In genomic region chr7:139738101-139738489, GRCh38 we compare ENCODE assay signal across 9 cellular contexts. TPM values are rescaled to one million over a fixed set of nuclear protein-coding genes. Genes with fewer than 3 reads are reported as not detected.
DNase-seq lines count a peak whose midpoint lies in the region; ATAC-seq and TF ChIP-seq lines count a peak whose summit lies in the region.
"Had no signal": no experiment of that assay in that cellular context is flagged by ENCODE, and none has a peak within 500 bp of the region (broad histone marks: within the 10 kb centered on the region; RNA-seq: fewer than 3 reads in every experiment).

No MANE protein-coding gene starts in this region.

- TF ChIP-seq CTCF in OCI-LY7 (conservative IDR thresholded peaks at IDR 0.05; ENCODE audit: low read length) (no peak), adrenal gland (IDR thresholded peaks at IDR 0.05) (no peak), smooth muscle cell (IDR thresholded peaks at IDR 0.05; ENCODE audit: borderline replicate concordance, insufficient read depth, poor library complexity, severe bottlenecking) (no peak)

- H3K27me3 Mint-ChIP-seq in immature natural killer cell (ENCODE audit: low read depth in 3 of 3) = peaks cover 0 to 4% (median 0%) of the 10 kb centered on the region in 3 donors

- H2AFZ ChIP-seq in OCI-LY7 (ENCODE audit: low read length) = no peak overlapping the region; the same call in 1 of the 2 replicates
- H2AFZ ChIP-seq in smooth muscle cell (ENCODE audit: low read depth) = no peak overlapping the region
- H2AFZ ChIP-seq: PC-9 had no signal

- H3K9ac ChIP-seq in smooth muscle cell (ENCODE audit: low read depth) = no peak overlapping the region

- H3K27me3 ChIP-seq in adrenal gland (no peaks in the 10 kb centered on the region), smooth muscle cell (ENCODE audit: low read depth) (no peaks in the 10 kb centered on the region)

- H3K27ac ChIP-seq in OCI-LY7 (ENCODE audit: low read depth, low read length, poor library complexity, severe bottlenecking) (peak overlapping the region; percentile 61), adrenal gland (peak overlapping the region; percentile 19 to 87 (median 49)), smooth muscle cell (ENCODE audit: low read depth) (peak overlapping the region; percentile 73)
- H3K27ac ChIP-seq: PC-9 had no signal

- H4K20me1 ChIP-seq in OCI-LY7 (ENCODE audit: insufficient read depth, low read length) (no peaks in the 10 kb centered on the region), smooth muscle cell (ENCODE audit: low read depth) (peaks cover 82% of the 10 kb centered on the region)

- H3K9me3 Mint-ChIP-seq in immature natural killer cell = no peaks in the 10 kb centered on the region

- H3F3A ChIP-seq in smooth muscle cell (ENCODE audit: low read depth) = no peaks in the 10 kb centered on the region

- CTCF ChIA-PET in OCI-LY7 (lab: Charles Lee; ENCODE audit: unreplicated experiment) = no interaction called here

- intact Hi-C loops in OCI-LY7 (cut with micrococcal nuclease; ENCODE audit: unreplicated experiment) (no loop called here), adrenal gland (cut with DNase I) (no loop called here)

- peaks cover 26% of the 10 kb centered on the region for H3K4me1 ChIP-seq in OCI-LY7 (ENCODE audit: insufficient read depth, low read length, poor library complexity, severe bottlenecking)
- peaks cover 44 to 87% of the 10 kb centered on the region in 2 donors for H3K4me1 ChIP-seq in adrenal gland (replicated peaks in 1 of 2)
- H3K4me1 ChIP-seq in smooth muscle cell (ENCODE audit: low read depth) = peaks cover 12% of the 10 kb centered on the region

- POLR2A ChIA-PET in OCI-LY7 (lab: Charles Lee) = interaction anchor here (0.6 to 2.0 kb wide), 6 partner anchors 11 to 921 kb away, joined by 3 to 5 read pairs (median 3); no protein-coding TSS in a partner anchor

- TF ChIP-seq POLR2A in adrenal gland (IDR thresholded peaks at IDR 0.05) = no peak

- 68 to 78% (median 76%) methylated on average over 6 of the region's 6 CpGs for WGBS in adrenal gland, 4 donors
- WGBS in smooth muscle cell (ENCODE audit: low lambda C conversion rate) = 85% methylated on average over 6 of the region's 6 CpGs

- H3K36me3 ChIP-seq in OCI-LY7 (ENCODE audit: insufficient read depth, low read length) (no peaks in the 10 kb centered on the region), adrenal gland (replicated peaks in 1 of 2) (no peaks in the 10 kb centered on the region), smooth muscle cell (ENCODE audit: low read depth) (no peaks in the 10 kb centered on the region)

- H3K4me3 Mint-ChIP-seq in immature natural killer cell = no peak overlapping the region

- peak overlapping the region; percentile 32 to 87 (median 71) for H3K27ac Mint-ChIP-seq in immature natural killer cell

- H3K79me2 ChIP-seq in OCI-LY7 (ENCODE audit: insufficient read depth, low read depth, low read length) (no peaks in the 10 kb centered on the region), smooth muscle cell (ENCODE audit: low read depth) (peaks cover 33% of the 10 kb centered on the region)

- H3K4me1 Mint-ChIP-seq in immature natural killer cell = peaks cover 77 to 95% of the 10 kb centered on the region in 2 donors

- H3K4me2 ChIP-seq in OCI-LY7 (ENCODE audit: low read length) = peak overlapping the region; percentile 48
- peak overlapping the region; percentile 37 for H3K4me2 ChIP-seq in smooth muscle cell
- H3K4me2 ChIP-seq: PC-9 had no signal

- no peak for ATAC-seq in HG03565 (IDR thresholded peaks at IDR 0.05; ENCODE audit: unreplicated experiment)

- H3K4me3 ChIP-seq in OCI-LY7 (ENCODE audit: low read depth, low read length, poor library complexity, severe bottlenecking) (peak overlapping the region; percentile 5), adrenal gland (no peak overlapping the region), smooth muscle cell (no peak overlapping the region)
- H3K4me3 ChIP-seq: PC-9 had no signal

- peaks cover 0 to 3% (median 0%) of the 10 kb centered on the region in 3 donors for H3K36me3 Mint-ChIP-seq in immature natural killer cell

- DNase-seq in OCI-LY7 (ENCODE audit: low spot score) (no peak), adrenal gland (peak in 2 of 7 donors; percentile 20 to 51), immature natural killer cell (no peak), smooth muscle cell (lab: John Stamatoyannopoulos, UW; ENCODE audit: unreplicated experiment) (no peak), dedifferentiated amniotic fluid mesenchymal stem cell (ENCODE audit: extremely low spot score) (no peak), SIG-M5 treated with dmso at 0.1 percent for 504 hours (lab: John Stamatoyannopoulos, UW; ENCODE audit: unreplicated experiment) (no peak)
- DNase-seq: GOT3, PC-9 had no signal

- BruUV-seq in OCI-LY7 (replicated peaks; lab: Mats Ljungman, UMichigan) = no TSS peak

- H3K9me2 ChIP-seq in OCI-LY7 (ENCODE audit: insufficient read depth, low read length) = no peaks in the 10 kb centered on the region

- H3K9me3 ChIP-seq in OCI-LY7 (ENCODE audit: low read length) = no peaks in the 10 kb centered on the region
- no peaks in the 10 kb centered on the region for H3K9me3 ChIP-seq in adrenal gland (replicated peaks in 1 of 3)
- no peaks in the 10 kb centered on the region for H3K9me3 ChIP-seq in smooth muscle cell (replicated peaks; ENCODE audit: low read depth)

RNA-seq across cellular contexts. Expression of gene HIPK2, which starts 39.7 kb away (rescaled TPM):
- 5.9 and 6.2 TPM in 2 replicates for total RNA-seq in OCI-LY7 (2014; rRNA removed; shearing (Covaris generic))
- total RNA-seq in OCI-LY7 (2022) (7.9 and 10.3 TPM in 2 replicates), adrenal gland (10 to 100 TPM; 36.3 to 82.4 (median 64.2) TPM), smooth muscle cell (7.2 and 11.2 TPM in 2 replicates)
- polyA plus RNA-seq in adrenal gland (10 to 100 TPM in 2 of 3 donors, 1 to 10 TPM in 1; 4.7 to 20.8 (median 14.7) TPM), immature natural killer cell (10 to 100 TPM in 1 of 3 donors, 1 to 10 TPM in 2; 3.5 to 14.2 (median 3.7) TPM), smooth muscle cell (3.0 and 7.3 TPM in 2 replicates)
